ENCODE assay signal across 1 cellular context in the genomic region with DNA sequence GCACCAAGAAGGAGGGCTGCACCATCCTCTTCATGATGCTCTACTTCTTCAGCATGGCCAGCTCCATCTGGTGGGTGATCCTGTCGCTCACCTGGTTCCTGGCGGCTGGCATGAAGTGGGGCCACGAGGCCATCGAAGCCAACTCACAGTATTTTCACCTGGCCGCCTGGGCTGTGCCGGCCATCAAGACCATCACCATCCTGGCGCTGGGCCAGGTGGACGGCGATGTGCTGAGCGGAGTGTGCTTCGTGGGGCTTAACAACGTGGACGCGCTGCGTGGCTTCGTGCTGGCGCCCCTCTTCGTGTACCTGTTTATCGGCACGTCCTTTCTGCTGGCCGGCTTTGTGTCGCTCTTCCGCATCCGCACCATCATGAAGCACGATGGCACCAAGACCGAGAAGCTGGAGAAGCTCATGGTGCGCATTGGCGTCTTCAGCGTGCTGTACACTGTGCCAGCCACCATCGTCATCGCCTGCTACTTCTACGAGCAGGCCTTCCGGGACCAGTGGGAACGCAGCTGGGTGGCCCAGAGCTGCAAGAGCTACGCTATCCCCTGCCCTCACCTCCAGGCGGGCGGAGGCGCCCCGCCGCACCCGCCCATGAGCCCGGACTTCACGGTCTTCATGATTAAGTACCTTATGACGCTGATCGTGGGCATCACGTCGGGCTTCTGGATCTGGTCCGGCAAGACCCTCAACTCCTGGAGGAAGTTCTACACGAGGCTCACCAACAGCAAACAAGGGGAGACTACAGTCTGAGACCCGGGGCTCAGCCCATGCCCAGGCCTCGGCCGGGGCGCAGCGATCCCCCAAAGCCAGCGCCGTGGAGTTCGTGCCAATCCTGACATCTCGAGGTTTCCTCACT.
TF ChIP-seq lines count a peak whose summit lies in the region.

No MANE protein-coding gene starts in this region.

TF ChIP-seq in H1, 55 proteins besides CTCF, POLR2A, EP300 and RAD21:
- TF ChIP-seq CBX8 (IDR thresholded peaks at IDR 0.05; ENCODE audit: borderline replicate concordance, low read depth, low read length) (peak; percentile 41; the same call in 1 of the 2 replicates), SAP30 (IDR thresholded peaks at IDR 0.05; ENCODE audit: insufficient read depth, insufficient replicate concordance, low read length) (no peak), HDAC2 (IDR thresholded peaks at IDR 0.05; ENCODE audit: borderline replicate concordance in 1 of 2, low read depth in 2 of 2, low read length in 2 of 2) (no peak), JUND (IDR thresholded peaks at IDR 0.05; ENCODE audit: low read length) (no peak), SUZ12 (IDR thresholded peaks at IDR 0.05; ENCODE audit: low read length) (peak; percentile 83), JUN (IDR thresholded peaks at IDR 0.05; ENCODE audit: low read depth, low read length) (no peak), ZNF274 (IDR thresholded peaks at IDR 0.05; ENCODE audit: borderline replicate concordance, extremely low read depth, low read length) (no peak), RNF2 (IDR thresholded peaks at IDR 0.05; ENCODE audit: borderline replicate concordance, low read depth, low read length, missing control alignments, poor library complexity, severe bottlenecking) (peak; percentile 63), GTF2F1 (IDR thresholded peaks at IDR 0.05; ENCODE audit: borderline replicate concordance, low read depth, low read length) (no peak), EZH2 (IDR thresholded peaks at IDR 0.05; ENCODE audit: low read depth, low read length, severe bottlenecking) (peak; percentile 86)
- TF ChIP-seq, protein P1, sequence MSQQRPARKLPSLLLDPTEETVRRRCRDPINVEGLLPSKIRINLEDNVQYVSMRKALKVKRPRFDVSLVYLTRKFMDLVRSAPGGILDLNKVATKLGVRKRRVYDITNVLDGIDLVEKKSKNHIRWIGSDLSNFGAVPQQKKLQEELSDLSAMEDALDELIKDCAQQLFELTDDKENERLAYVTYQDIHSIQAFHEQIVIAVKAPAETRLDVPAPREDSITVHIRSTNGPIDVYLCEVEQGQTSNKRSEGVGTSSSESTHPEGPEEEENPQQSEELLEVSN (IDR thresholded peaks at IDR 0.05), result peak; percentile 65
- TF ChIP-seq, protein P2, sequence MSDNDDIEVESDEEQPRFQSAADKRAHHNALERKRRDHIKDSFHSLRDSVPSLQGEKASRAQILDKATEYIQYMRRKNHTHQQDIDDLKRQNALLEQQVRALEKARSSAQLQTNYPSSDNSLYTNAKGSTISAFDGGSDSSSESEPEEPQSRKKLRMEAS (IDR thresholded peaks at IDR 0.05), result peak; percentile 79
- TF ChIP-seq, protein P3, sequence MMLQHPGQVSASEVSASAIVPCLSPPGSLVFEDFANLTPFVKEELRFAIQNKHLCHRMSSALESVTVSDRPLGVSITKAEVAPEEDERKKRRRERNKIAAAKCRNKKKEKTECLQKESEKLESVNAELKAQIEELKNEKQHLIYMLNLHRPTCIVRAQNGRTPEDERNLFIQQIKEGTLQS (IDR thresholded peaks at IDR 0.05; ENCODE audit: insufficient read depth, low read depth, low read length), result no peak
- TF ChIP-seq, protein P4, sequence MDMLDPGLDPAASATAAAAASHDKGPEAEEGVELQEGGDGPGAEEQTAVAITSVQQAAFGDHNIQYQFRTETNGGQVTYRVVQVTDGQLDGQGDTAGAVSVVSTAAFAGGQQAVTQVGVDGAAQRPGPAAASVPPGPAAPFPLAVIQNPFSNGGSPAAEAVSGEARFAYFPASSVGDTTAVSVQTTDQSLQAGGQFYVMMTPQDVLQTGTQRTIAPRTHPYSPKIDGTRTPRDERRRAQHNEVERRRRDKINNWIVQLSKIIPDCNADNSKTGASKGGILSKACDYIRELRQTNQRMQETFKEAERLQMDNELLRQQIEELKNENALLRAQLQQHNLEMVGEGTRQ (IDR thresholded peaks at IDR 0.05; ENCODE audit: low read length), result no peak
